In the genomic region with DNA sequence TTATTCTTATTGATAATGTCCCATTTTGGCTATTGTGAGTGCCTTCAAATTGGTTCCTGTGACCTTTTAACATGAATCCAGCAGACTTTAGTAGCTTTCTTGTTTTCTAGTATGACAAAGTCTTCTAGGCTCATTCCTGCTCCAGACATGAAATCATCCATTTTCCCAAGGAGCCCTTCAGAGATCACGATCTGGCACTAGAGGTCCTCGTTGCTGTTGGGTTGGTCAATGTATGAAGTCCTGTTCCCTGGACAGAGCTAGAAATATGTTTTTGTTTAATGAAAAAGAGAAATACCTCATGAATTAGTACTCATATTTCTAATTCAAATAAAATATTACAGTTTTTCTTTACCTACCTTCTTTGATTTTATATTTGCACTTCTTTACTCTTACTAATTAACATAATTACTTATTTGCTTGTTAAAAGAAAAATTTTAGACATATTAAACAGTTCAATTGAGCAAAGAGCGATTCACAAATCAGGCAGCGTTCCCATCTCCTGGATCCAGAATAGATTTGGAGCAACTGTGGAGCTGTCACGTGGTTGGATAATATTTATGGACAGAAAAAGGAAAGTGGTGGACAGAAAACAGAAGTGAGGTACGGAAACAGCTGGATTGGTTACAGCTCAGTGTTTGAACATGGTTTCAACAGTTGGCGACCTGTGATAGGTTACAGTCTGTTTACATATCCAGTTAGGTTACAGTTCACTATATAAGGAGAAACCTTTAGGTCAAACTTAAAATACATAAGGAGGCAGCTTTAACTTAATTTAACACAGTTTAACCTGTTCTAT, we compare ENCODE assay signal across 2 cellular contexts.
TF ChIP-seq lines count a peak whose summit lies in the region.

No MANE protein-coding gene starts in this region.

TF ChIP-seq in Ishikawa, 13 proteins besides CTCF, POLR2A, EP300 and RAD21:
- TF ChIP-seq TCF12 (IDR thresholded peaks at IDR 0.05; ENCODE audit: low read depth) (no peak), EGR1 (IDR thresholded peaks at IDR 0.05) (no peak), ZBTB7A (IDR thresholded peaks at IDR 0.05; ENCODE audit: low read depth) (no peak), YY1 (IDR thresholded peaks at IDR 0.05; ENCODE audit: low read depth) (no peak), NFIC (IDR thresholded peaks at IDR 0.05) (no peak), TEAD4 (IDR thresholded peaks at IDR 0.05) (no peak), TAF1 (IDR thresholded peaks at IDR 0.05; ENCODE audit: low read depth) (no peak), REST (IDR thresholded peaks at IDR 0.05; ENCODE audit: low read depth) (no peak), FOXM1 (IDR thresholded peaks at IDR 0.05; ENCODE audit: borderline replicate concordance, low read depth) (no peak), CREB1 (IDR thresholded peaks at IDR 0.05; ENCODE audit: low read depth) (no peak), CEBPB (IDR thresholded peaks at IDR 0.05) (no peak)
- TF ChIP-seq, protein P1, sequence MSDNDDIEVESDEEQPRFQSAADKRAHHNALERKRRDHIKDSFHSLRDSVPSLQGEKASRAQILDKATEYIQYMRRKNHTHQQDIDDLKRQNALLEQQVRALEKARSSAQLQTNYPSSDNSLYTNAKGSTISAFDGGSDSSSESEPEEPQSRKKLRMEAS (IDR thresholded peaks at IDR 0.05): no peak
- TF ChIP-seq, protein P2, sequence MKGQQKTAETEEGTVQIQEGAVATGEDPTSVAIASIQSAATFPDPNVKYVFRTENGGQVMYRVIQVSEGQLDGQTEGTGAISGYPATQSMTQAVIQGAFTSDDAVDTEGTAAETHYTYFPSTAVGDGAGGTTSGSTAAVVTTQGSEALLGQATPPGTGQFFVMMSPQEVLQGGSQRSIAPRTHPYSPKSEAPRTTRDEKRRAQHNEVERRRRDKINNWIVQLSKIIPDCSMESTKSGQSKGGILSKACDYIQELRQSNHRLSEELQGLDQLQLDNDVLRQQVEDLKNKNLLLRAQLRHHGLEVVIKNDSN (IDR thresholded peaks at IDR 0.05): no peak

TF ChIP-seq in GM12878, 131 proteins besides CTCF, POLR2A, EP300 and RAD21:
- no peak for TF ChIP-seq PRDM15 (CRISPR knock-in tag; IDR thresholded peaks at IDR 0.05)
- TF ChIP-seq SMC3 (IDR thresholded peaks at IDR 0.05; ENCODE audit: borderline replicate concordance, low read length): peak; percentile 33; the same call in 1 of the 2 replicates
TF ChIP-seq in GM12878: peak in this region for 1.
